In the genomic region with DNA sequence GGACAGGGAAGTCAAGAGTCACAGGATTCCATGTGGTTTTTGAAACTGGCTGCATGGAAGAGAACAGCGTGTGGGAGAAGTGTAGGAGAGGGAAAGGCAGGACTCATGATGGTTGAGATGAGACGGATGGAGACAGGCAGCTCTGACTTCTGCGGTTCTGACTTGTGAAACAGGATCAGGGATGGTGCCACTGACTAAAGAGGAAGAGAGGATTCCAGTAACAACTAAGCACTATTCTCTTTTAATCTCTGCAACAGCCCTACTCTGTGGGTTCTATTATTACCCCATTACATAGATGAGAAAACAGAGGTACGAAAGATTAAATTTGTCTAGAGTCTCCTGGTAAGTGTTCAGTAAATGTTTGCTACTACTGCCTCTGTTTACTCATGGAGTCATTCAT, we compare ENCODE assay signal across 10 cellular contexts.
DNase-seq lines count a peak whose midpoint lies in the region; ATAC-seq, FAIRE-seq and TF ChIP-seq lines count a peak whose summit lies in the region.
"Had no signal": no experiment of that assay in that cellular context is flagged by ENCODE, and none has a peak within 500 bp of the region (broad histone marks: within the 10 kb centered on the region; RNA-seq: fewer than 3 reads in every experiment).

No MANE protein-coding gene starts in this region.

- no peak for TF ChIP-seq CTCF in GM12864 (IDR thresholded peaks at IDR 0.05; ENCODE audit: low read depth, low read length, missing control alignments)
- no peak for TF ChIP-seq CTCF in mesothelial cell of epicardium (IDR thresholded peaks at IDR 0.05; ENCODE audit: unreplicated experiment)
- no peak for TF ChIP-seq CTCF in D721Med (IDR thresholded peaks at IDR 0.05; ENCODE audit: insufficient read depth, missing control alignments)

- no peak overlapping the region for H3K4me3 Mint-ChIP-seq in mesothelial cell of epicardium
- no peak overlapping the region for H3K4me3 Mint-ChIP-seq in activated naive CD8-positive, alpha-beta T cell treated with anti-CD3 and anti-CD28 coated beads for 36 hours
- H3K4me3 Mint-ChIP-seq: activated naive CD8-positive, alpha-beta T cell had no signal

- DNase-seq in GM12864 (ENCODE audit: low read depth) (peak; percentile 5), mesothelial cell of epicardium (ENCODE audit: low spot score in 2 of 2, unreplicated experiment in 2 of 2) (no peak), D721Med (ENCODE audit: insufficient read length, low spot score) (no peak), NCI-H69 (lab: John Stamatoyannopoulos, UW) (no peak)
- DNase-seq in activated naive CD8-positive, alpha-beta T cell treated with anti-CD3 and anti-CD28 coated beads for 36 hours = no peak
- no peak for DNase-seq in NK-92 treated with Interleukin-12 subunit alpha and Interleukin-12 subunit beta, amount 100 ng/mL, for 24 hours (lab: John Stamatoyannopoulos, UW)
- DNase-seq: foreskin keratinocyte had no signal

- H3K4me1 Mint-ChIP-seq in mesothelial cell of epicardium = peaks cover 42% of the 10 kb centered on the region
- peaks cover 11% of the 10 kb centered on the region for H3K4me1 Mint-ChIP-seq in activated naive CD8-positive, alpha-beta T cell treated with anti-CD3 and anti-CD28 coated beads for 36 hours

- H3K27ac Mint-ChIP-seq in mesothelial cell of epicardium = peak overlapping the region; percentile 79
- no peak overlapping the region for H3K27ac Mint-ChIP-seq in activated naive CD8-positive, alpha-beta T cell treated with anti-CD3 and anti-CD28 coated beads for 36 hours
- H3K27ac Mint-ChIP-seq: activated naive CD8-positive, alpha-beta T cell had no signal

- no peaks in the 10 kb centered on the region for H3K27me3 Mint-ChIP-seq in mesothelial cell of epicardium (ENCODE audit: low read depth)
- peaks cover 10% of the 10 kb centered on the region for H3K27me3 Mint-ChIP-seq in activated naive CD8-positive, alpha-beta T cell treated with anti-CD3 and anti-CD28 coated beads for 36 hours

- H3K4me3 ChIP-seq in GM12864 (ENCODE audit: low read depth, low read length) = no peak overlapping the region

- no peak for FAIRE-seq in D721Med (lab: Jason Lieb, UNC)

- H3K36me3 Mint-ChIP-seq in mesothelial cell of epicardium = peaks cover 32% of the 10 kb centered on the region
- H3K36me3 Mint-ChIP-seq in activated naive CD8-positive, alpha-beta T cell treated with anti-CD3 and anti-CD28 coated beads for 36 hours = no peaks in the 10 kb centered on the region
- H3K36me3 Mint-ChIP-seq: activated naive CD8-positive, alpha-beta T cell had no signal

- peaks cover 4% of the 10 kb centered on the region for H3K9me3 Mint-ChIP-seq in mesothelial cell of epicardium
- H3K9me3 Mint-ChIP-seq in activated naive CD8-positive, alpha-beta T cell treated with anti-CD3 and anti-CD28 coated beads for 36 hours = no peaks in the 10 kb centered on the region

- ATAC-seq in GM21381 (IDR thresholded peaks at IDR 0.05; ENCODE audit: unreplicated experiment) = peak; percentile 44
- ATAC-seq in HG03442 (IDR thresholded peaks at IDR 0.05; ENCODE audit: unreplicated experiment) = peak; percentile 63
- ATAC-seq: foreskin keratinocyte had no signal
